ENCODE assay signal across 8 cellular contexts in the genomic region with DNA sequence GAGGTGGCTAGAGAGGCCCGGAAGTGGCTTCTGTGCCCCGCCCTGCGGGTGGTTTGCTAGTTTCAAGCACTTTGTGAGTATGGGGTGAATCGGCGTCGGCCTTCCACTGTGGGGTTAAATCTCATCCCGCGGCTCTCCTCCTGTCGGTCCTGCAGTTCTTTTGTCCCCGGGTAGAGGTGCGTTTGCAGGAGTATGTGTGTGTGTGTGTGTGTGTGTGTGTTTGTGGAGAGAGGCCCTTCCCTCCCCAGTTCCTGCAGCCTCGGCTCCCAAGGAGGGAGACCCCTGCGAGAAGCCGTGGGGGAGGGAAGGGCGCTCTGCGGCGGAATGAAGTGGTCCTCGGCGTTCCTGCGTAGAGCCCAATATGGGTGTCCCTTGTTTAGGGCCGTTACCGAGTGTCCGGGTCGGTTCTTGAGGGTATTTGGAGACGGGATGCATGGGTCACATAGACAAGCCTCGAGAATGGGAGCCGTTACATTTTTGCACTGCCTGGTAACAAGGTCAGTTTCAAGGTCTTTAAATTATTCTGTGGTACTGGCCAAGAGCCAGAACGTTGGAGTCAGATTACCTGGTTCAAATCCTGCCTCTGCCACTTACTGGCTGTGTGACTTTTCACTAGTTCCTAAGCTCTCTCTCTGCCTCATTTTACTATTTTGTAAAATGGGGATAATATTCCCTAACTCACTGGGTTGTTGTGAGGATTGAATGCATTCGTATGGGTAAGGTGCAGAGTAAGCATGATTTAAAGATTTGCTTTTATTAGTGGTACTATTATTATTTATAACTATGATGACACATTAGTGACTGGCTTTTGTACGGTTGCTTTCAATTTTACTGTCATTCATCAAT. TPM values are rescaled to one million over a fixed set of nuclear protein-coding genes. Genes with fewer than 3 reads are reported as not detected.
DNase-seq lines count a peak whose midpoint lies in the region; ATAC-seq and TF ChIP-seq lines count a peak whose summit lies in the region.

A gene (plus strand): TSS at position 56 of the 846 bp plus-strand sequence. CDS start 9,640 bp downstream, outside the sequence.

- TF ChIP-seq CTCF in AG09309 (IDR thresholded peaks at IDR 0.05; ENCODE audit: control insufficient read depth, insufficient read depth, low read depth, low read length, missing control alignments) (no peak), kidney epithelial cell (IDR thresholded peaks at IDR 0.05; ENCODE audit: insufficient read depth, low read length, poor library complexity, severe bottlenecking) (no peak)

- peaks cover 3% of the 10 kb centered on the region for H3K27me3 ChIP-seq in kidney epithelial cell (ENCODE audit: control insufficient read depth, insufficient read depth, low read length)

- ATAC-seq in GM18870 (IDR thresholded peaks at IDR 0.05; ENCODE audit: unreplicated experiment): peak; percentile 84
- peak; percentile 97 for ATAC-seq in HG03103 (IDR thresholded peaks at IDR 0.05; ENCODE audit: low read depth, unreplicated experiment)

- H3K36me3 ChIP-seq in kidney epithelial cell (ENCODE audit: control insufficient read depth, insufficient read depth, low read length): no peaks in the 10 kb centered on the region

- DNase-seq in AG09309 (ENCODE audit: low read depth) (no peak), NCI-H345 (lab: John Stamatoyannopoulos, UW) (peak; percentile 86), cerebellum (ENCODE audit: low spot score) (peak; percentile 84), kidney epithelial cell (ENCODE audit: low read depth) (no peak)
- DNase-seq in activated CD4-positive, CD25-positive, alpha-beta regulatory T cell treated with anti-CD3 and anti-CD28 coated beads, Interleukin-2, amount 50 U/mL, for 72 hours: peak; percentile 81
- peak; percentile 36 to 60 for DNase-seq in stimulated activated CD4-positive, alpha-beta T cell treated with anti-CD3 and anti-CD28 coated beads, Interleukin-1b, Interleukin-23, amount 100 ng/mL, for 1 hour (ENCODE audit: low read depth in 2 of 2)

- H3K4me3 ChIP-seq in AG09309 (ENCODE audit: control insufficient read depth, low read depth, low read length) (peak within 1 kb of the TSS; percentile 85), kidney epithelial cell (ENCODE audit: low read depth, low read length) (peak within 1 kb of the TSS; percentile 93)

RNA-seq across cellular contexts. Expression of the gene that starts here (rescaled TPM):
- total RNA-seq in cerebellum (8.3 TPM), kidney epithelial cell (3.6 and 5.5 TPM in 2 replicates)

Comparison
In these comparisons a context has a peak if more than half of its experiments do, and no peak if none do; other contexts are left out.
1. DNase-seq: peak in NCI-H345 (single experiment), activated CD4-positive, CD25-positive, alpha-beta regulatory T cell treated with anti-CD3 and anti-CD28 coated beads, Interleukin-2, amount 50 U/mL, for 72 hours (single experiment), cerebellum (single experiment) and stimulated activated CD4-positive, alpha-beta T cell treated with anti-CD3 and anti-CD28 coated beads, Interleukin-1b, Interleukin-23, amount 100 ng/mL, for 1 hour (2 of 2); none in AG09309 (single experiment) and kidney epithelial cell (single experiment).